Comparison of ENCODE assay signal across 15 cellular contexts in the genomic region with DNA sequence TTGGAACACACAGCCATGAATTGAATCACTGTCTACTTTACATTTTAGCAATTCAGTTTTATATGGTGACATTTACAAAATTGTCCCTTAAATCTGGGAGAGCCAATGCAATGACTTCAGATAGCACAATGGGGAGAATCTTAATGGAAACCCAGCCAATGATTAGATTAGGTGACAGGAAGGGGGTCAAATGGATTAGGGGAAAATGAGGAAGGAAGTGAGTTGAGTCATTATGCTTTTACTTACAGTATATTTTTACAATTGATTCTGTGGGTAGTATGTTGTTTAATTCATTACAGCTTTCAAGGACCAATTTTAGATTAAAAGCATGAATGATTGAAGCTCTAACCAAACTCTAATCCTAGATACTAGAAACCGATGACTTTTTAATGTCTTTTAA.
"Had no signal": no experiment of that assay in that cellular context is flagged by ENCODE, and none has a peak within 500 bp of the region (broad histone marks: within the 10 kb centered on the region; RNA-seq: fewer than 3 reads in every experiment).

No MANE protein-coding gene starts in this region.

- H3K9me3 Mint-ChIP-seq: activated T-helper 17 cell treated with anti-CD3 and anti-CD28 coated beads, Interleukin-2, amount 50 U/mL, for 72 hours; central memory CD8-positive, alpha-beta T cell had no signal

- H3K4me1 Mint-ChIP-seq: activated T-helper 17 cell treated with anti-CD3 and anti-CD28 coated beads, Interleukin-2, amount 50 U/mL, for 72 hours; central memory CD8-positive, alpha-beta T cell had no signal

- H3K27me3 Mint-ChIP-seq: central memory CD8-positive, alpha-beta T cell; effector memory CD8-positive, alpha-beta T cell had no signal

- H3K4me3 ChIP-seq: body of pancreas, right atrium auricular region, skin epidermis, thyroid gland, uterus had no signal

- H3K4me3 Mint-ChIP-seq: activated T-helper 17 cell treated with anti-CD3 and anti-CD28 coated beads, Interleukin-2, amount 50 U/mL, for 72 hours; central memory CD8-positive, alpha-beta T cell; effector memory CD8-positive, alpha-beta T cell had no signal

- H3K27ac Mint-ChIP-seq: activated T-helper 17 cell treated with anti-CD3 and anti-CD28 coated beads, Interleukin-2, amount 50 U/mL, for 72 hours; effector memory CD8-positive, alpha-beta T cell had no signal

- H3K36me3 ChIP-seq: right atrium auricular region, thyroid gland, uterus had no signal

- H3K9me3 ChIP-seq: body of pancreas, right atrium auricular region, thyroid gland, uterus had no signal

- DNase-seq: activated CD4-positive, alpha-beta T cell treated with anti-CD3 and anti-CD28 coated beads for 48 hours; activated naive CD4-positive, alpha-beta T cell treated with anti-CD3 and anti-CD28 coated beads, Interleukin-2, amount 50 U/mL, for 16 hours; activated T-cell treated with anti-CD3 and anti-CD28 coated beads for 4 hours; body of pancreas; cortex of kidney; effector memory CD8-positive, alpha-beta T cell; hippocampal formation; left ventricle myocardium superior; T-helper 9 cell; thyroid gland; uterus had no signal

- ATAC-seq: activated T-helper 17 cell treated with anti-CD3 and anti-CD28 coated beads, Interleukin-2, amount 50 U/mL, for 72 hours; body of pancreas; effector memory CD8-positive, alpha-beta T cell; left ventricle myocardium superior had no signal

- H3K27me3 ChIP-seq: body of pancreas, right atrium auricular region, thyroid gland, uterus had no signal

- H3K4me1 ChIP-seq: right atrium auricular region, thyroid gland, uterus had no signal

- H3K27ac ChIP-seq: body of pancreas, right atrium auricular region, skin epidermis, thyroid gland, uterus had no signal
